Comparison of ENCODE assay signal across 1 cellular context in genomic region chr10:97081621-97082235, GRCh38.
TF ChIP-seq lines count a peak whose summit lies in the region.

No MANE protein-coding gene starts in this region.

TF ChIP-seq in HepG2, 621 proteins besides CTCF, POLR2A, EP300 and RAD21 (continued from another document and continues in another):
- TF ChIP-seq ZNF451 (CRISPR knock-in tag; IDR thresholded peaks at IDR 0.05) (peak; percentile 89; the same call in 1 of the 2 replicates), ZSCAN30 (CRISPR knock-in tag; IDR thresholded peaks at IDR 0.05) (peak; percentile 81; the same call in 1 of the 2 replicates), SKIL (CRISPR knock-in tag; IDR thresholded peaks at IDR 0.05; ENCODE audit: borderline replicate concordance) (no peak), ZNF251 (CRISPR knock-in tag; IDR thresholded peaks at IDR 0.05) (no peak), ZNF7 (CRISPR knock-in tag; IDR thresholded peaks at IDR 0.05) (peak; percentile 48; the same call in 1 of the 2 replicates), NR2F2 (IDR thresholded peaks at IDR 0.05; ENCODE audit: borderline replicate concordance, low read depth) (no peak), XRCC5 (optimal IDR thresholded peaks at IDR 0.05; ENCODE audit: low read length) (peak; percentile 92), KLF16 (CRISPR knock-in tag; IDR thresholded peaks at IDR 0.05) (peak in 1 of 2 experiments; percentile 99; a peak in 2 of 4 replicates), MTF2 (CRISPR knock-in tag; IDR thresholded peaks at IDR 0.05; ENCODE audit: borderline replicate concordance) (peak; percentile 86; the same call in 1 of the 2 replicates), ZNF543 (CRISPR knock-in tag; IDR thresholded peaks at IDR 0.05) (peak; percentile 64; the same call in 1 of the 2 replicates), ZFP41 (CRISPR knock-in tag; IDR thresholded peaks at IDR 0.05; ENCODE audit: borderline replicate concordance) (peak; percentile 65; the same call in 1 of the 2 replicates), ZNF350 (CRISPR knock-in tag; IDR thresholded peaks at IDR 0.05; ENCODE audit: borderline replicate concordance, low read depth) (peak; percentile 49; the same call in 1 of the 2 replicates), TRIM24 (CRISPR knock-in tag; IDR thresholded peaks at IDR 0.05) (no peak), ZBTB2 (CRISPR knock-in tag; IDR thresholded peaks at IDR 0.05; ENCODE audit: low read depth) (peak; percentile 59; the same call in 1 of the 2 replicates), HNRNPL (IDR thresholded peaks at IDR 0.05; ENCODE audit: low read depth, low read length) (no peak), MAF1 (CRISPR knock-in tag; IDR thresholded peaks at IDR 0.05; ENCODE audit: borderline replicate concordance) (peak; percentile 86; the same call in 1 of the 2 replicates), HMGXB4 (CRISPR knock-in tag; IDR thresholded peaks at IDR 0.05; ENCODE audit: borderline replicate concordance in 1 of 2, low read depth in 1 of 2) (peak in 1 of 2 experiments; percentile 82; a peak in 2 of 4 replicates), FOSL1 (CRISPR knock-in tag; IDR thresholded peaks at IDR 0.05; ENCODE audit: borderline replicate concordance) (peak; percentile 47; the same call in 1 of the 2 replicates), ZNF17 (CRISPR knock-in tag; IDR thresholded peaks at IDR 0.05) (0 out of 2 replicates have a peak, but pooled peaks have one; percentile 48), ZNF160 (CRISPR knock-in tag; IDR thresholded peaks at IDR 0.05) (peak; percentile 89; the same call in 1 of the 2 replicates), GMEB2 (CRISPR knock-in tag; IDR thresholded peaks at IDR 0.05; ENCODE audit: low read depth) (no peak), MXD1 (CRISPR knock-in tag; IDR thresholded peaks at IDR 0.05) (peak; percentile 72; the same call in 1 of the 2 replicates), ZBTB46 (CRISPR knock-in tag; IDR thresholded peaks at IDR 0.05; ENCODE audit: borderline replicate concordance) (no peak), DMAP1 (CRISPR knock-in tag; IDR thresholded peaks at IDR 0.05) (no peak; the same call in 1 of the 2 replicates), RBAK (CRISPR knock-in tag; IDR thresholded peaks at IDR 0.05) (no peak), ARNT2 (CRISPR knock-in tag; IDR thresholded peaks at IDR 0.05; ENCODE audit: low read depth) (peak; percentile 91), THAP8 (CRISPR knock-in tag; IDR thresholded peaks at IDR 0.05; ENCODE audit: borderline replicate concordance) (no peak), CC2D1A (CRISPR knock-in tag; IDR thresholded peaks at IDR 0.05) (no peak), MAFF (IDR thresholded peaks at IDR 0.05; ENCODE audit: low read depth, low read length) (no peak), ZNF3 (CRISPR knock-in tag; IDR thresholded peaks at IDR 0.05) (peak; percentile 56; the same call in 1 of the 2 replicates), PHF8 (CRISPR knock-in tag; IDR thresholded peaks at IDR 0.05) (no peak), HES4 (CRISPR knock-in tag; IDR thresholded peaks at IDR 0.05; ENCODE audit: borderline replicate concordance) (peak; percentile 98), ZNF670 (CRISPR knock-in tag; IDR thresholded peaks at IDR 0.05; ENCODE audit: borderline replicate concordance) (no peak), NR2F1 (CRISPR knock-in tag; IDR thresholded peaks at IDR 0.05) (no peak), ZNF180 (CRISPR knock-in tag; IDR thresholded peaks at IDR 0.05; ENCODE audit: borderline replicate concordance, low read depth) (peak; percentile 83; the same call in 1 of the 2 replicates), REXO4 (CRISPR knock-in tag; IDR thresholded peaks at IDR 0.05; ENCODE audit: borderline replicate concordance) (no peak), DZIP1 (CRISPR knock-in tag; IDR thresholded peaks at IDR 0.05) (peak; percentile 70; the same call in 1 of the 2 replicates), ZNF263 (CRISPR knock-in tag; IDR thresholded peaks at IDR 0.05) (peak; percentile 82), NRL (CRISPR knock-in tag; IDR thresholded peaks at IDR 0.05; ENCODE audit: borderline replicate concordance) (peak; percentile 37; the same call in 1 of the 2 replicates), NFIC (IDR thresholded peaks at IDR 0.05; ENCODE audit: low read length) (no peak), IKZF4 (CRISPR knock-in tag; IDR thresholded peaks at IDR 0.05; ENCODE audit: borderline replicate concordance, low read depth, not compliant biosample characterization) (peak; percentile 96), RARA (CRISPR knock-in tag; IDR thresholded peaks at IDR 0.05) (peak; percentile 73), PRMT3 (CRISPR knock-in tag; IDR thresholded peaks at IDR 0.05; ENCODE audit: borderline replicate concordance, low read depth) (peak; percentile 69; the same call in 1 of the 2 replicates), ZNF274 (CRISPR knock-in tag; IDR thresholded peaks at IDR 0.05) (peak; percentile 92; the same call in 1 of the 2 replicates), PRDM10 (CRISPR knock-in tag; IDR thresholded peaks at IDR 0.05; ENCODE audit: low read depth) (peak; percentile 67; the same call in 1 of the 2 replicates), FIP1L1 (IDR thresholded peaks at IDR 0.05; ENCODE audit: borderline replicate concordance, insufficient read depth, low read depth, low read length) (no peak), CERS6 (CRISPR knock-in tag; IDR thresholded peaks at IDR 0.05) (no peak), NR3C1 (CRISPR knock-in tag; IDR thresholded peaks at IDR 0.05) (no peak)
